Comparison of ENCODE assay signal across 17 cellular contexts in the genomic region with DNA sequence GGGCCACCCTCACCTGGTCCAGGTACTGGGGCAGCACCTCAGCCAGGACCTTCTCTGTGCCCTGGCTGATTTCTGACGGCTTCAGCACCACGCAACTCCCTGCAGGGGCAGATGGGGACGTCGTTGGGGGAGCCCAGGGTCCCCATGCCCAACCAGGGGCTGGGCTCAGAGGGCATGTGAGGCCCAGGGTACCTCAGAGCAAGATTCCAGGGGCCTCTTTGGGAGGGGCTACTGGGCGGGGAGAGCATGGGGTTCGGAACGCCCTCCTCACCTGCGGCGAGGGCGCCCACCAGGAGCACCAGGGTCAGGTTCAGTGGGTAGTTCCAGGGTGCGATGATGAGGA. TPM values are rescaled to one million over a fixed set of nuclear protein-coding genes. Genes with fewer than 3 reads are reported as not detected.
DNase-seq lines count a peak whose midpoint lies in the region; ATAC-seq and TF ChIP-seq lines count a peak whose summit lies in the region.
"Had no signal": no experiment of that assay in that cellular context is flagged by ENCODE, and none has a peak within 500 bp of the region (broad histone marks: within the 10 kb centered on the region; RNA-seq: fewer than 3 reads in every experiment).

No MANE protein-coding gene starts in this region.

- peak; percentile 7 for ATAC-seq in stimulated activated naive CD8-positive, alpha-beta T cell treated with anti-CD3 and anti-CD28 coated beads, Interleukin-15, amount 100 ng/mL, for 72 hours
- no peak for ATAC-seq in stimulated activated naive CD8-positive, alpha-beta T cell treated with anti-CD3 and anti-CD28 coated beads, Interleukin-15, Interleukin-2, amounts not matched to agents 100 U/mL and 50 U/mL, for 24 hours
- ATAC-seq in GM19035 (IDR thresholded peaks at IDR 0.05; ENCODE audit: unreplicated experiment), result no peak
- ATAC-seq in HG02610 (IDR thresholded peaks at IDR 0.05; ENCODE audit: unreplicated experiment), result no peak
- no peak for ATAC-seq in HG03457 (IDR thresholded peaks at IDR 0.05; ENCODE audit: unreplicated experiment)
- ATAC-seq: CD8-positive, alpha-beta T cell had no signal

- no peaks in the 10 kb centered on the region for H3K4me1 Mint-ChIP-seq in stimulated activated naive CD8-positive, alpha-beta T cell treated with anti-CD3 and anti-CD28 coated beads, Interleukin-15, amount 100 ng/mL, for 72 hours
- H3K4me1 Mint-ChIP-seq in type B pancreatic cell (ENCODE audit: unreplicated experiment), result no peaks in the 10 kb centered on the region

- H3K27ac Mint-ChIP-seq in stimulated activated naive CD8-positive, alpha-beta T cell treated with anti-CD3 and anti-CD28 coated beads, Interleukin-15, amount 100 ng/mL, for 72 hours, result peak overlapping the region; percentile 12 to 63
- no peak overlapping the region for H3K27ac Mint-ChIP-seq in type B pancreatic cell
- H3K27ac Mint-ChIP-seq: CD8-positive, alpha-beta T cell; IgD-negative memory B cell had no signal

- TF ChIP-seq CTCF in type B pancreatic cell (conservative IDR thresholded peaks at IDR 0.05), result no peak

- no peaks in the 10 kb centered on the region for H3K9me2 ChIP-seq in Karpas-422 (replicated peaks; ENCODE audit: insufficient read depth, low read length)

- H3K4me3 ChIP-seq in Karpas-422 (ENCODE audit: low read length), result peak overlapping the region; percentile 41; the same call in 1 of the 2 replicates

- H3K9me3 Mint-ChIP-seq in stimulated activated naive CD8-positive, alpha-beta T cell treated with anti-CD3 and anti-CD28 coated beads, Interleukin-15, amount 100 ng/mL, for 72 hours, result no peaks in the 10 kb centered on the region
- H3K9me3 Mint-ChIP-seq in type B pancreatic cell, result no peaks in the 10 kb centered on the region
- H3K9me3 Mint-ChIP-seq: CD8-positive, alpha-beta T cell; IgD-negative memory B cell had no signal

- no peaks in the 10 kb centered on the region for H3K79me2 ChIP-seq in Karpas-422 (ENCODE audit: low read length)

- H3K27me3 ChIP-seq in Karpas-422 (ENCODE audit: low read length), result no peaks in the 10 kb centered on the region

- no peak for DNase-seq in stimulated activated naive CD8-positive, alpha-beta T cell treated with anti-CD3 and anti-CD28 coated beads, Interleukin-15, amount 100 ng/mL, for 72 hours
- no peak for DNase-seq in stimulated activated naive CD8-positive, alpha-beta T cell treated with anti-CD3 and anti-CD28 coated beads, Interleukin-15, Interleukin-2, amounts not matched to agents 100 U/mL and 50 U/mL, for 24 hours
- DNase-seq in Karpas-422 (no peak), mesenteric fat pad (ENCODE audit: low spot score) (peak; percentile 71), type B pancreatic cell (ENCODE audit: extremely low spot score, unreplicated experiment) (peak; percentile 44)
- DNase-seq: 8988T, AML-193, COR-L47, EL, KG1 had no signal

- no peaks in the 10 kb centered on the region for H4K20me1 ChIP-seq in Karpas-422 (ENCODE audit: insufficient read depth, low read depth, low read length)

- H3K9ac ChIP-seq in Karpas-422 (ENCODE audit: low read length), result peak overlapping the region; percentile 67

- H2AFZ ChIP-seq in Karpas-422 (ENCODE audit: low read length), result no peak overlapping the region

- peak overlapping the region; percentile 70 for H3K4me2 ChIP-seq in Karpas-422 (ENCODE audit: low read depth, low read length, poor library complexity, severe bottlenecking)

- H3K36me3 Mint-ChIP-seq in type B pancreatic cell, result no peaks in the 10 kb centered on the region
- H3K36me3 Mint-ChIP-seq: CD8-positive, alpha-beta T cell; IgD-negative memory B cell had no signal

- H3K4me3 Mint-ChIP-seq in stimulated activated naive CD8-positive, alpha-beta T cell treated with anti-CD3 and anti-CD28 coated beads, Interleukin-15, amount 100 ng/mL, for 72 hours, result no peak overlapping the region
- H3K4me3 Mint-ChIP-seq in type B pancreatic cell, result no peak overlapping the region
- H3K4me3 Mint-ChIP-seq: CD8-positive, alpha-beta T cell had no signal

- H3K36me3 ChIP-seq in Karpas-422 (ENCODE audit: insufficient read depth, low read length), result no peaks in the 10 kb centered on the region

- H3K4me1 ChIP-seq in Karpas-422 (ENCODE audit: low read length), result peaks cover 37% of the 10 kb centered on the region

- no peaks in the 10 kb centered on the region for H3K9me3 ChIP-seq in Karpas-422 (ENCODE audit: low read length)

- H3K27me3 Mint-ChIP-seq in stimulated activated naive CD8-positive, alpha-beta T cell treated with anti-CD3 and anti-CD28 coated beads, Interleukin-15, amount 100 ng/mL, for 72 hours, result no peaks in the 10 kb centered on the region
- H3K27me3 Mint-ChIP-seq in type B pancreatic cell, result no peaks in the 10 kb centered on the region

- peak overlapping the region; percentile 90 for H3K27ac ChIP-seq in Karpas-422 (ENCODE audit: low read length)
- H3K27ac ChIP-seq: C4-2B had no signal

RNA-seq across cellular contexts. Expression of gene ALDH3B2, which starts 8.1 kb away (rescaled TPM):
- 1.6 and 1.8 TPM in 2 replicates for total RNA-seq in Karpas-422 (2014; rRNA removed; shearing (Covaris generic); ENCODE audit: low replicate concordance)
- total RNA-seq in mesenteric fat pad (not detected), type B pancreatic cell (ENCODE audit: low replicate concordance) (4.8 and 9.4 TPM in 2 replicates)
- total RNA-seq: CD8-positive, alpha-beta T cell; H4 had no signal

RNA-seq across cellular contexts. Expression of gene ACY3, which starts 15.7 kb away (rescaled TPM):
- 0.89 and 2.2 TPM in 2 replicates for total RNA-seq in Karpas-422 (2014; rRNA removed; shearing (Covaris generic); ENCODE audit: low replicate concordance)
- total RNA-seq in mesenteric fat pad, result not detected
- 2.2 and 5.8 TPM in 2 replicates for total RNA-seq in type B pancreatic cell (ENCODE audit: low replicate concordance)
- total RNA-seq: CD8-positive, alpha-beta T cell had no signal

RNA-seq across cellular contexts. Expression of gene TBX10, which starts 26.7 kb away (rescaled TPM):
- not detected in 2 replicates for total RNA-seq in Karpas-422 (2014; rRNA removed; shearing (Covaris generic); ENCODE audit: low replicate concordance)
- not detected for total RNA-seq in mesenteric fat pad
- total RNA-seq in type B pancreatic cell (ENCODE audit: low replicate concordance), result not detected in 2 replicates
- total RNA-seq: CD8-positive, alpha-beta T cell; H4 had no signal

RNA-seq across cellular contexts. Expression of gene NUDT8, which starts 36.5 kb away (rescaled TPM):
- total RNA-seq in Karpas-422 (2014; rRNA removed; shearing (Covaris generic); ENCODE audit: low replicate concordance), result 10.4 and 35.4 TPM in 2 replicates
- total RNA-seq in mesenteric fat pad (12.9 TPM), type B pancreatic cell (ENCODE audit: low replicate concordance) (10.3 and 16.0 TPM in 2 replicates)

RNA-seq across cellular contexts. Expression of gene NDUFV1, which starts 59.5 kb away (rescaled TPM):
- 145 and 304 TPM in 2 replicates for total RNA-seq in Karpas-422 (2014; rRNA removed; shearing (Covaris generic); ENCODE audit: low replicate concordance)
- total RNA-seq in mesenteric fat pad (147 TPM), type B pancreatic cell (ENCODE audit: low replicate concordance) (220 and 226 TPM in 2 replicates)

Comparison
In these comparisons a context has a peak if more than half of its experiments do, and no peak if none do; other contexts are left out.
1. DNase-seq: peak in mesenteric fat pad (single experiment) and type B pancreatic cell (single experiment); none in stimulated activated naive CD8-positive, alpha-beta T cell treated with anti-CD3 and anti-CD28 coated beads, Interleukin-15, amount 100 ng/mL, for 72 hours (0 of 2), stimulated activated naive CD8-positive, alpha-beta T cell treated with anti-CD3 and anti-CD28 coated beads, Interleukin-15, Interleukin-2, amounts not matched to agents 100 U/mL and 50 U/mL, for 24 hours (single experiment) and Karpas-422 (single experiment).